Comparison of ENCODE assay signal across 1 cellular context in the genomic region with DNA sequence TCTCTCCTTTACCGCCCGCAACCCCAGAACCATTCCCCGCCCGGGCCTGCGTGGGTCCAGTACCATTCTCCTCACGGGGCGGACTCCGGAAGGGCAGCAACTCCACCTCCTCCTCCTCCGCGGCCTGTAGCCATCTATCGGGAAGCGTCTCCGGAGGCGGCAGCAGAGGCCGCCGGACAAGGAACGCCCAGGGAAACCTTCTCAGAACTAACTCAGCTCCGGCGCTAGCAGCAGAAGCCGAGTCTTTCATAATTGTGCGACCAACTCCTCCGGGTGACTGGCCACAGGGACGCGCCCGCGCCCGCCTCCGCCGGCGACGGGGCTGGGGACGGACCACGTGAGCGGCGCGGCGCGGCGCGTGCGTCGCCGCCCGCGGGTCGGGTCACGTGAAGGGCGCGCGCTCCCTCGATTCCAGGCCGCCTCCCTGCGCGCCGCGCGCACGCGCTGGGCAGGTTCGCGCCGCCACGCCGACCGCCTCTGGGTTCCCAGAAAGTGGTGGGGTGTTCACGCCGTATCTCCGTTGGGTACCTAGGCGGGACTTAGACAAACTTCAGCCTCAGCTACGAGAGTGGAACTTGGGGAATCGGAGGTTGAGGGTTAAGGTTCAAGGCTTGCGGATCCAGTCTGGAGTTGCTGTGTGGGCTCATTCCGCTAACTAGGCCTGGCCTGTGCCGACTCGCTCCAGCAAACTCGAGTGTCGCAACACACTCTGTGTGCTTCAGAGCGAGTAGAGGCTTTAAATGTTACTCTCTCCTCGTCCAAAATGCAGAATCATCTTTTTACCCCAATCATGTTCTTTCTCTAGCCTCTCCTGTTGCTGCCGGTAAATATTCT.
A peak's percentile ranks its signal among the peaks of the same experiment; 100 is the strongest.
TF ChIP-seq lines count a peak whose summit lies in the region.

A gene with protein sequence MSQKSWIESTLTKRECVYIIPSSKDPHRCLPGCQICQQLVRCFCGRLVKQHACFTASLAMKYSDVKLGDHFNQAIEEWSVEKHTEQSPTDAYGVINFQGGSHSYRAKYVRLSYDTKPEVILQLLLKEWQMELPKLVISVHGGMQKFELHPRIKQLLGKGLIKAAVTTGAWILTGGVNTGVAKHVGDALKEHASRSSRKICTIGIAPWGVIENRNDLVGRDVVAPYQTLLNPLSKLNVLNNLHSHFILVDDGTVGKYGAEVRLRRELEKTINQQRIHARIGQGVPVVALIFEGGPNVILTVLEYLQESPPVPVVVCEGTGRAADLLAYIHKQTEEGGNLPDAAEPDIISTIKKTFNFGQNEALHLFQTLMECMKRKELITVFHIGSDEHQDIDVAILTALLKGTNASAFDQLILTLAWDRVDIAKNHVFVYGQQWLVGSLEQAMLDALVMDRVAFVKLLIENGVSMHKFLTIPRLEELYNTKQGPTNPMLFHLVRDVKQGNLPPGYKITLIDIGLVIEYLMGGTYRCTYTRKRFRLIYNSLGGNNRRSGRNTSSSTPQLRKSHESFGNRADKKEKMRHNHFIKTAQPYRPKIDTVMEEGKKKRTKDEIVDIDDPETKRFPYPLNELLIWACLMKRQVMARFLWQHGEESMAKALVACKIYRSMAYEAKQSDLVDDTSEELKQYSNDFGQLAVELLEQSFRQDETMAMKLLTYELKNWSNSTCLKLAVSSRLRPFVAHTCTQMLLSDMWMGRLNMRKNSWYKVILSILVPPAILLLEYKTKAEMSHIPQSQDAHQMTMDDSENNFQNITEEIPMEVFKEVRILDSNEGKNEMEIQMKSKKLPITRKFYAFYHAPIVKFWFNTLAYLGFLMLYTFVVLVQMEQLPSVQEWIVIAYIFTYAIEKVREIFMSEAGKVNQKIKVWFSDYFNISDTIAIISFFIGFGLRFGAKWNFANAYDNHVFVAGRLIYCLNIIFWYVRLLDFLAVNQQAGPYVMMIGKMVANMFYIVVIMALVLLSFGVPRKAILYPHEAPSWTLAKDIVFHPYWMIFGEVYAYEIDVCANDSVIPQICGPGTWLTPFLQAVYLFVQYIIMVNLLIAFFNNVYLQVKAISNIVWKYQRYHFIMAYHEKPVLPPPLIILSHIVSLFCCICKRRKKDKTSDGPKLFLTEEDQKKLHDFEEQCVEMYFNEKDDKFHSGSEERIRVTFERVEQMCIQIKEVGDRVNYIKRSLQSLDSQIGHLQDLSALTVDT (N-terminal part only) (minus strand): TSS at position 330 of the 834 bp plus-strand sequence. CDS start 264 bp downstream, at position 66.

TF ChIP-seq in K562, 482 proteins besides CTCF, POLR2A, EP300 and RAD21 (continued from another document and continues in another):
- peak in 1 of 2 experiments; percentile 79; a peak in 2 of 4 replicates for TF ChIP-seq ZNF639 (CRISPR knock-in tag; conservative IDR thresholded peaks at IDR 0.05 in 1 of 2, IDR thresholded peaks at IDR 0.05 in 1 of 2)
- TF ChIP-seq ZNF699 (CRISPR knock-in tag; IDR thresholded peaks at IDR 0.05; ENCODE audit: insufficient replicate concordance): no peak
- TF ChIP-seq PYGO2 (tag; IDR thresholded peaks at IDR 0.05): no peak
- peak; percentile 79 for TF ChIP-seq TBP (optimal IDR thresholded peaks at IDR 0.05; ENCODE audit: low read depth, low read length)
- TF ChIP-seq FOXA3 (CRISPR knock-in tag; conservative IDR thresholded peaks at IDR 0.05 in 1 of 2, IDR thresholded peaks at IDR 0.05 in 1 of 2): peak in 1 of 2 experiments; percentile 43; a peak in 1 of 4 replicates
- 0 out of 2 replicates have a peak, but pooled peaks have one; percentile 47 for TF ChIP-seq LCOR (CRISPR knock-in tag; IDR thresholded peaks at IDR 0.05)
- no peak for TF ChIP-seq HNRNPK (IDR thresholded peaks at IDR 0.05; ENCODE audit: low read depth, low read length, poor library complexity, severe bottlenecking)
- TF ChIP-seq SIX5 (IDR thresholded peaks at IDR 0.05; ENCODE audit: borderline replicate concordance in 1 of 2, insufficient read depth in 1 of 2, low read depth in 1 of 2, low read length in 2 of 2): no peak
- TF ChIP-seq ZSCAN29 (IDR thresholded peaks at IDR 0.05): peak; percentile 21
- 0 out of 2 replicates have a peak, but pooled peaks have one; percentile 50 for TF ChIP-seq ELF2 (CRISPR knock-in tag; IDR thresholded peaks at IDR 0.05)
- TF ChIP-seq EHMT2 (IDR thresholded peaks at IDR 0.05): no peak
- no peak for TF ChIP-seq KLF6 (CRISPR knock-in tag; IDR thresholded peaks at IDR 0.05; ENCODE audit: borderline replicate concordance)
- TF ChIP-seq SMAD1 (IDR thresholded peaks at IDR 0.05; ENCODE audit: low read depth, low read length, partially characterized antibody): no peak
- no peak for TF ChIP-seq ZNF253 (CRISPR knock-in tag; conservative IDR thresholded peaks at IDR 0.05)
- TF ChIP-seq, protein P1, sequence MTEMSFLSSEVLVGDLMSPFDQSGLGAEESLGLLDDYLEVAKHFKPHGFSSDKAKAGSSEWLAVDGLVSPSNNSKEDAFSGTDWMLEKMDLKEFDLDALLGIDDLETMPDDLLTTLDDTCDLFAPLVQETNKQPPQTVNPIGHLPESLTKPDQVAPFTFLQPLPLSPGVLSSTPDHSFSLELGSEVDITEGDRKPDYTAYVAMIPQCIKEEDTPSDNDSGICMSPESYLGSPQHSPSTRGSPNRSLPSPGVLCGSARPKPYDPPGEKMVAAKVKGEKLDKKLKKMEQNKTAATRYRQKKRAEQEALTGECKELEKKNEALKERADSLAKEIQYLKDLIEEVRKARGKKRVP (CRISPR knock-in tag; IDR thresholded peaks at IDR 0.05): 0 out of 2 replicates have a peak, but pooled peaks have one; percentile 28
- no peak for TF ChIP-seq GTF3C2 (IDR thresholded peaks at IDR 0.05; ENCODE audit: borderline replicate concordance, extremely low read depth, insufficient read length)
- TF ChIP-seq, protein P2, sequence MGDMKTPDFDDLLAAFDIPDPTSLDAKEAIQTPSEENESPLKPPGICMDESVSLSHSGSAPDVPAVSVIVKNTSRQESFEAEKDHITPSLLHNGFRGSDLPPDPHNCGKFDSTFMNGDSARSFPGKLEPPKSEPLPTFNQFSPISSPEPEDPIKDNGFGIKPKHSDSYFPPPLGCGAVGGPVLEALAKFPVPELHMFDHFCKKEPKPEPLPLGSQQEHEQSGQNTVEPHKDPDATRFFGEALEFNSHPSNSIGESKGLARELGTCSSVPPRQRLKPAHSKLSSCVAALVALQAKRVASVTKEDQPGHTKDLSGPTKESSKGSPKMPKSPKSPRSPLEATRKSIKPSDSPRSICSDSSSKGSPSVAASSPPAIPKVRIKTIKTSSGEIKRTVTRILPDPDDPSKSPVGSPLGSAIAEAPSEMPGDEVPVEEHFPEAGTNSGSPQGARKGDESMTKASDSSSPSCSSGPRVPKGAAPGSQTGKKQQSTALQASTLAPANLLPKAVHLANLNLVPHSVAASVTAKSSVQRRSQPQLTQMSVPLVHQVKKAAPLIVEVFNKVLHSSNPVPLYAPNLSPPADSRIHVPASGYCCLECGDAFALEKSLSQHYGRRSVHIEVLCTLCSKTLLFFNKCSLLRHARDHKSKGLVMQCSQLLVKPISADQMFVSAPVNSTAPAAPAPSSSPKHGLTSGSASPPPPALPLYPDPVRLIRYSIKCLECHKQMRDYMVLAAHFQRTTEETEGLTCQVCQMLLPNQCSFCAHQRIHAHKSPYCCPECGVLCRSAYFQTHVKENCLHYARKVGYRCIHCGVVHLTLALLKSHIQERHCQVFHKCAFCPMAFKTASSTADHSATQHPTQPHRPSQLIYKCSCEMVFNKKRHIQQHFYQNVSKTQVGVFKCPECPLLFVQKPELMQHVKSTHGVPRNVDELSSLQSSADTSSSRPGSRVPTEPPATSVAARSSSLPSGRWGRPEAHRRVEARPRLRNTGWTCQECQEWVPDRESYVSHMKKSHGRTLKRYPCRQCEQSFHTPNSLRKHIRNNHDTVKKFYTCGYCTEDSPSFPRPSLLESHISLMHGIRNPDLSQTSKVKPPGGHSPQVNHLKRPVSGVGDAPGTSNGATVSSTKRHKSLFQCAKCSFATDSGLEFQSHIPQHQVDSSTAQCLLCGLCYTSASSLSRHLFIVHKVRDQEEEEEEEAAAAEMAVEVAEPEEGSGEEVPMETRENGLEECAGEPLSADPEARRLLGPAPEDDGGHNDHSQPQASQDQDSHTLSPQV (IDR thresholded peaks at IDR 0.05): peak; percentile 92
- TF ChIP-seq ILK (tag; IDR thresholded peaks at IDR 0.05; ENCODE audit: borderline replicate concordance, low read depth): no peak
- peak; percentile 76 for TF ChIP-seq TAF1 (IDR thresholded peaks at IDR 0.05; ENCODE audit: control insufficient read depth, extremely low read depth, insufficient read depth, low read length, severe bottlenecking)
- no peak for TF ChIP-seq BCL6 (CRISPR knock-in tag; IDR thresholded peaks at IDR 0.05)
- TF ChIP-seq TCF15 (CRISPR knock-in tag; IDR thresholded peaks at IDR 0.05): no peak
- peak; percentile 69; the same call in 1 of the 2 replicates for TF ChIP-seq DMBX1 (CRISPR knock-in tag; IDR thresholded peaks at IDR 0.05; ENCODE audit: borderline replicate concordance)
- TF ChIP-seq TAF9B (IDR thresholded peaks at IDR 0.05; ENCODE audit: partially characterized antibody): peak; percentile 43
- TF ChIP-seq ZNF146 (CRISPR knock-in tag; IDR thresholded peaks at IDR 0.05; ENCODE audit: unreplicated experiment): no peak
- no peak for TF ChIP-seq FOXM1 (IDR thresholded peaks at IDR 0.05; ENCODE audit: low read depth)
- TF ChIP-seq FOXM1 (CRISPR knock-in tag; IDR thresholded peaks at IDR 0.05; ENCODE audit: low read depth): no peak
- TF ChIP-seq STAT5A (IDR thresholded peaks at IDR 0.05; ENCODE audit: borderline replicate concordance, low read length): 0 out of 2 replicates have a peak, but pooled peaks have one; percentile 12
- TF ChIP-seq, protein P3, sequence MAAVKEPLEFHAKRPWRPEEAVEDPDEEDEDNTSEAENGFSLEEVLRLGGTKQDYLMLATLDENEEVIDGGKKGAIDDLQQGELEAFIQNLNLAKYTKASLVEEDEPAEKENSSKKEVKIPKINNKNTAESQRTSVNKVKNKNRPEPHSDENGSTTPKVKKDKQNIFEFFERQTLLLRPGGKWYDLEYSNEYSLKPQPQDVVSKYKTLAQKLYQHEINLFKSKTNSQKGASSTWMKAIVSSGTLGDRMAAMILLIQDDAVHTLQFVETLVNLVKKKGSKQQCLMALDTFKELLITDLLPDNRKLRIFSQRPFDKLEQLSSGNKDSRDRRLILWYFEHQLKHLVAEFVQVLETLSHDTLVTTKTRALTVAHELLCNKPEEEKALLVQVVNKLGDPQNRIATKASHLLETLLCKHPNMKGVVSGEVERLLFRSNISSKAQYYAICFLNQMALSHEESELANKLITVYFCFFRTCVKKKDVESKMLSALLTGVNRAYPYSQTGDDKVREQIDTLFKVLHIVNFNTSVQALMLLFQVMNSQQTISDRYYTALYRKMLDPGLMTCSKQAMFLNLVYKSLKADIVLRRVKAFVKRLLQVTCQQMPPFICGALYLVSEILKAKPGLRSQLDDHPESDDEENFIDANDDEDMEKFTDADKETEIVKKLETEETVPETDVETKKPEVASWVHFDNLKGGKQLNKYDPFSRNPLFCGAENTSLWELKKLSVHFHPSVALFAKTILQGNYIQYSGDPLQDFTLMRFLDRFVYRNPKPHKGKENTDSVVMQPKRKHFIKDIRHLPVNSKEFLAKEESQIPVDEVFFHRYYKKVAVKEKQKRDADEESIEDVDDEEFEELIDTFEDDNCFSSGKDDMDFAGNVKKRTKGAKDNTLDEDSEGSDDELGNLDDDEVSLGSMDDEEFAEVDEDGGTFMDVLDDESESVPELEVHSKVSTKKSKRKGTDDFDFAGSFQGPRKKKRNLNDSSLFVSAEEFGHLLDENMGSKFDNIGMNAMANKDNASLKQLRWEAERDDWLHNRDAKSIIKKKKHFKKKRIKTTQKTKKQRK (IDR thresholded peaks at IDR 0.05; ENCODE audit: borderline replicate concordance, low read depth, low read length): no peak
- no peak; the same call in 1 of the 2 replicates for TF ChIP-seq GABPB1 (CRISPR knock-in tag; IDR thresholded peaks at IDR 0.05)
- peak; percentile 99 for TF ChIP-seq ZFX (CRISPR knock-in tag; IDR thresholded peaks at IDR 0.05)
- no peak for TF ChIP-seq ARID3A (IDR thresholded peaks at IDR 0.05; ENCODE audit: borderline replicate concordance, low read depth, low read length)
